ENCODE assay signal across 24 cellular contexts in the genomic region with DNA sequence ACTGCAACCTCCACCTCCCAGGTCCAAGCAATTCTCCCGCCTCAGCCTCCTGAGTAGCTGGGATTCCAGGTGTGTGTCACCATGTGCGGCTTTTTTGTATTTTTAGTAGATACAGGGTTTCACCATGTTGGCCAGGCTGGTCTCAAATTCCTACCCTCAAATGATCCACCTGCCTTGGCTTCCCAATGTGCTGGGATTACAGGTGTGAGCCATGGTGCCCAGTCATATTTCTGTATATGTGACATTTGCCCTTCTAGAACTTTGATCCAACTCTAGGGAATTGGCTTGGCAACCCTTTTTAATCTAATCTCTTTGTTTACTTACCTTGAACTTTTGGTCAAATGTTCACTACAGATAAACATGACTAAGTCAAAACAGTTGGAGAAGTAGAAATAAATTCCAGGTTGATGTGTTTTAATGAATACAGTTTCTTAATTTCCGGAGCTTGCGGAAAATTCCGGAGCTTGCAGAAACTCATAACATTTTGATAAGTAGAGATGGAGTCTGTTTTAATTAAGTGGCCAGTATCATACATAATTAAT.
"Had no signal": no experiment of that assay in that cellular context is flagged by ENCODE, and none has a peak within 500 bp of the region (broad histone marks: within the 10 kb centered on the region; RNA-seq: fewer than 3 reads in every experiment).

No MANE protein-coding gene starts in this region.

- H3K27me3 ChIP-seq: esophagus squamous epithelium, neural progenitor cell, right atrium auricular region, spleen, testis, transverse colon had no signal

- H3K4me1 Mint-ChIP-seq: memory B cell had no signal

- H3K27ac Mint-ChIP-seq: activated B cell treated with CpG ODN at 0.5 μM for 24 hours; activated CD8-positive, alpha-beta T cell treated with anti-CD3 and anti-CD28 coated beads for 36 hours; activated T-helper 17 cell treated with anti-CD3 and anti-CD28 coated beads, Interleukin-2, amount 50 U/mL, for 72 hours; dendritic cell treated with granulocyte-macrophage colony-stimulating factor and Interleukin-4, amounts not matched to agents 40 ng/mL and 50 ng/mL, for 4 days; memory B cell; neural progenitor cell had no signal

- H3K9me3 Mint-ChIP-seq: activated B cell treated with CpG ODN at 0.5 μM for 24 hours; activated CD8-positive, alpha-beta T cell treated with anti-CD3 and anti-CD28 coated beads for 36 hours; activated T-cell treated with anti-CD3 and anti-CD28 coated beads, Interleukin-2, amount 50 U/mL, for 4 hours; activated T-helper 17 cell treated with anti-CD3 and anti-CD28 coated beads, Interleukin-2, amount 50 U/mL, for 72 hours; central memory CD8-positive, alpha-beta T cell; dendritic cell treated with granulocyte-macrophage colony-stimulating factor and Interleukin-4, amounts not matched to agents 40 ng/mL and 50 ng/mL, for 4 days; memory B cell; naive thymus-derived CD8-positive, alpha-beta T cell had no signal

- DNase-seq: activated B cell treated with CpG ODN at 0.5 μM for 24 hours; activated CD4-positive, alpha-beta T cell treated with anti-CD3 and anti-CD28 coated beads, Interleukin-2, amount 50 U/mL, for 1 hour; activated CD8-positive, alpha-beta T cell treated with anti-CD3 and anti-CD28 coated beads for 36 hours; activated gamma-delta T cell treated with Interleukin-2 at 50 U/mL for 16 hours; activated naive CD4-positive, alpha-beta T cell treated with anti-CD3 and anti-CD28 coated beads, Interleukin-2, amount 50 U/mL, for 16 hours; activated T-cell treated with anti-CD3 and anti-CD28 coated beads, Interleukin-2, amount 50 U/mL, for 4 hours; effector CD4-positive, alpha-beta T cell; esophagus squamous epithelium; foreskin melanocyte; midbrain; naive thymus-derived CD8-positive, alpha-beta T cell; occipital lobe; stimulated activated naive CD4-positive, alpha-beta T cell treated with Interleukin-2 at 50 U/mL for 16 hours; T-helper 2 cell; testis; transverse colon had no signal

- H3K27me3 Mint-ChIP-seq: activated B cell treated with CpG ODN at 0.5 μM for 24 hours; activated CD8-positive, alpha-beta T cell treated with anti-CD3 and anti-CD28 coated beads for 36 hours; activated T-helper 17 cell treated with anti-CD3 and anti-CD28 coated beads, Interleukin-2, amount 50 U/mL, for 72 hours; central memory CD8-positive, alpha-beta T cell; dendritic cell treated with granulocyte-macrophage colony-stimulating factor and Interleukin-4, amounts not matched to agents 40 ng/mL and 50 ng/mL, for 4 days; memory B cell; naive thymus-derived CD8-positive, alpha-beta T cell had no signal

- H3K9me3 ChIP-seq: esophagus squamous epithelium, right atrium auricular region, testis, transverse colon had no signal

- H3K4me3 Mint-ChIP-seq: activated B cell treated with CpG ODN at 0.5 μM for 24 hours; activated CD8-positive, alpha-beta T cell treated with anti-CD3 and anti-CD28 coated beads for 36 hours; activated T-cell treated with anti-CD3 and anti-CD28 coated beads, Interleukin-2, amount 50 U/mL, for 4 hours; activated T-helper 17 cell treated with anti-CD3 and anti-CD28 coated beads, Interleukin-2, amount 50 U/mL, for 72 hours; central memory CD8-positive, alpha-beta T cell; dendritic cell treated with granulocyte-macrophage colony-stimulating factor and Interleukin-4, amounts not matched to agents 40 ng/mL and 50 ng/mL, for 4 days; memory B cell; naive thymus-derived CD8-positive, alpha-beta T cell; neural progenitor cell had no signal

- H3K36me3 Mint-ChIP-seq: memory B cell had no signal

- H3K36me3 ChIP-seq: esophagus squamous epithelium, neural progenitor cell, right atrium auricular region, spleen, transverse colon had no signal

- ATAC-seq: activated CD8-positive, alpha-beta T cell treated with anti-CD3 and anti-CD28 coated beads for 36 hours; activated T-cell treated with anti-CD3 and anti-CD28 coated beads, Interleukin-2, amount 50 U/mL, for 4 hours; activated T-helper 17 cell treated with anti-CD3 and anti-CD28 coated beads, Interleukin-2, amount 50 U/mL, for 72 hours; naive thymus-derived CD8-positive, alpha-beta T cell had no signal

- H3K9ac ChIP-seq: neural progenitor cell had no signal

- H3K4me3 ChIP-seq: esophagus squamous epithelium, neural progenitor cell, right atrium auricular region, spleen, testis, transverse colon had no signal

- H3K27ac ChIP-seq: epithelial cell of prostate, esophagus squamous epithelium, neural progenitor cell, right atrium auricular region, spleen, testis, transverse colon had no signal
